In the genomic region with DNA sequence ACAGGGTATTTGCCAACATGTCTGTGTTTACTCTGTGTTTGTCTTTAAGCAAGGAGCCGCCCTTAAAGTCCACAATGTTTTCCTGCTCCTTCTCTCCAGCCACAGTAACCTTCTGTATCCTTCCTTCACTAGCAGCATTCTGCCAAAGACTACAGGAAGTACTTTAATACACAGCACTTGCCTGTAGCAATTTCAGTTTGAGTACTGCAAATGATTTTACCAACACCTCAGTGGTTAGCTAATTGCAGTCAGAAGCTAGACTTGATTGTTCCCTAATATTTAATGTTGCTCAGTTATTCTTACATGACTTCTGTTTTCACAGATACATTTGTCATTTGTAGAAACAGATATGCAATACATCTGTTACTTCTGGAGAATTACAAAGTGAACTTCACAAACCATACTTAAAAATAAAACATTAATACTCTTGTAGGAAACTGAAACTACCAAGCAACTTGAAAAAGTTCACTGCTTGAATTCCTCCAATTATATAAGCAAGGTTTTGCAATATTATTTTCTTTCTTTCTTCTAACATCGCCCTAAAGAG, we compare ENCODE assay signal across 8 cellular contexts.
A peak's percentile ranks its signal among the peaks of the same experiment; 100 is the strongest.
DNase-seq lines count a peak whose midpoint lies in the region; ATAC-seq, FAIRE-seq and TF ChIP-seq lines count a peak whose summit lies in the region.

No MANE protein-coding gene starts in this region.

- peak overlapping the region; percentile 0 to 62 (median 28) for H3K4me3 Mint-ChIP-seq in CD4-positive, CD25-positive, alpha-beta regulatory T cell
- H3K4me3 Mint-ChIP-seq in activated naive CD8-positive, alpha-beta T cell treated with anti-CD3 and anti-CD28 coated beads, Interleukin-2, amount 50 U/mL, for 24 hours: peak overlapping the region; percentile 6

- 11% methylated on average over 2 of the region's 2 CpGs for WGBS in liver

- TF ChIP-seq CTCF in HL-60 (IDR thresholded peaks at IDR 0.05; ENCODE audit: insufficient read depth, low read length) (no peak), liver (IDR thresholded peaks at IDR 0.05; ENCODE audit: low read depth, low read length, missing input control) (no peak)

- no peaks in the 10 kb centered on the region for H3K27me3 Mint-ChIP-seq in CD4-positive, CD25-positive, alpha-beta regulatory T cell
- no peaks in the 10 kb centered on the region for H3K27me3 Mint-ChIP-seq in activated naive CD8-positive, alpha-beta T cell treated with anti-CD3 and anti-CD28 coated beads, Interleukin-2, amount 50 U/mL, for 24 hours

- H3K36me3 ChIP-seq in CD4-positive, CD25-positive, alpha-beta regulatory T cell (ENCODE audit: control insufficient read depth, insufficient read depth, low read length): peaks cover 7% of the 10 kb centered on the region
- H3K36me3 ChIP-seq in liver (ENCODE audit: control insufficient read depth in 4 of 4, insufficient read depth in 3 of 4, low read depth in 1 of 4, low read length in 3 of 4): peaks cover 0 to 5% (median under 1%) of the 10 kb centered on the region in 4 donors

- DNase-seq in CD4-positive, CD25-positive, alpha-beta regulatory T cell: peak in 2 of 3 donors; percentile 12 to 56
- DNase-seq in HL-60 (ENCODE audit: low read depth in 1 of 2, low spot score in 1 of 2): peak in 1 of 2 experiments; percentile 27
- DNase-seq in activated naive CD8-positive, alpha-beta T cell treated with anti-CD3 and anti-CD28 coated beads, Interleukin-2, amount 50 U/mL, for 24 hours: no peak
- no peak for DNase-seq in HTR-8/SVneo (ENCODE audit: insufficient read length, low spot score)
- DNase-seq in NCI-H2171 (lab: John Stamatoyannopoulos, UW): no peak
- DNase-seq in UCSD-AML1 (lab: John Stamatoyannopoulos, UW; ENCODE audit: unreplicated experiment): no peak

- peak overlapping the region; percentile 64 to 76 (median 68) for H3K27ac Mint-ChIP-seq in CD4-positive, CD25-positive, alpha-beta regulatory T cell
- peak overlapping the region; percentile 40 for H3K27ac Mint-ChIP-seq in activated naive CD8-positive, alpha-beta T cell treated with anti-CD3 and anti-CD28 coated beads, Interleukin-2, amount 50 U/mL, for 24 hours

- peaks cover 37 to 53% (median 48%) of the 10 kb centered on the region in 4 donors for H3K4me1 Mint-ChIP-seq in CD4-positive, CD25-positive, alpha-beta regulatory T cell
- peaks cover 39% of the 10 kb centered on the region for H3K4me1 Mint-ChIP-seq in activated naive CD8-positive, alpha-beta T cell treated with anti-CD3 and anti-CD28 coated beads, Interleukin-2, amount 50 U/mL, for 24 hours

- H3K27ac ChIP-seq in CD4-positive, CD25-positive, alpha-beta regulatory T cell (ENCODE audit: insufficient read depth, low read length, poor library complexity, severe bottlenecking): peak overlapping the region; percentile 16
- 0 out of 2 replicates have a peak overlapping the region, but pooled peaks have one; percentile 3 for H3K27ac ChIP-seq in HL-60 (replicated peaks)
- peak overlapping the region; percentile 21 to 46 for H3K27ac ChIP-seq in liver (ENCODE audit: low read depth in 1 of 2, low read length in 2 of 2)

- H3K9me3 ChIP-seq in CD4-positive, CD25-positive, alpha-beta regulatory T cell (ENCODE audit: control insufficient read depth in 2 of 2, low read length in 2 of 2): peaks cover 0 to 7% of the 10 kb centered on the region in 2 experiments
- H3K9me3 ChIP-seq in liver (ENCODE audit: control insufficient read depth in 4 of 4, low read length in 3 of 4): peaks cover 0 to 4% (median 0%) of the 10 kb centered on the region in 4 donors

- peaks cover 0 to 6% (median 0%) of the 10 kb centered on the region in 7 donors for H3K9me3 Mint-ChIP-seq in CD4-positive, CD25-positive, alpha-beta regulatory T cell
- H3K9me3 Mint-ChIP-seq in activated naive CD8-positive, alpha-beta T cell treated with anti-CD3 and anti-CD28 coated beads, Interleukin-2, amount 50 U/mL, for 24 hours: no peaks in the 10 kb centered on the region

- peak in 1 of 2 donors; percentile 71 for ATAC-seq in CD4-positive, CD25-positive, alpha-beta regulatory T cell (ENCODE audit: low read depth in 2 of 2)
- ATAC-seq in GM19025 (IDR thresholded peaks at IDR 0.05; ENCODE audit: low read depth, unreplicated experiment): peak; percentile 57
- ATAC-seq in activated naive CD8-positive, alpha-beta T cell treated with anti-CD3 and anti-CD28 coated beads, Interleukin-2, amount 50 U/mL, for 24 hours: peak; percentile 43

- peak overlapping the region; percentile 74 for H3K4me3 ChIP-seq in CD4-positive, CD25-positive, alpha-beta regulatory T cell (ENCODE audit: low read depth, low read length)
- no peak overlapping the region for H3K4me3 ChIP-seq in HL-60 (replicated peaks; ENCODE audit: insufficient read depth, low read length)
- no peak overlapping the region for H3K4me3 ChIP-seq in liver (ENCODE audit: low read depth in 1 of 3, low read length in 3 of 3)

- no peak for FAIRE-seq in HTR-8/SVneo (lab: Jason Lieb, UNC)

- peak overlapping the region in 1 of 2 donors; percentile 18 for H3K9ac ChIP-seq in liver (ENCODE audit: low read depth in 1 of 2, low read length in 2 of 2)

- TF ChIP-seq RAD21 in liver (IDR thresholded peaks at IDR 0.05): no peak

- H3K27me3 ChIP-seq in CD4-positive, CD25-positive, alpha-beta regulatory T cell (ENCODE audit: control insufficient read depth, insufficient read depth, low read length): no peaks in the 10 kb centered on the region
- H3K27me3 ChIP-seq in HL-60 (ENCODE audit: insufficient read depth, poor library complexity, severe bottlenecking) (no peaks in the 10 kb centered on the region), liver (ENCODE audit: control insufficient read depth in 4 of 4, insufficient read depth in 4 of 4, low read length in 3 of 4) (no peaks in the 10 kb centered on the region)

- H3K4me1 ChIP-seq in CD4-positive, CD25-positive, alpha-beta regulatory T cell (ENCODE audit: control insufficient read depth, insufficient read depth, low read length, poor library complexity, severe bottlenecking): peaks cover 17% of the 10 kb centered on the region
- H3K4me1 ChIP-seq in liver (ENCODE audit: control insufficient read depth in 4 of 4, insufficient read depth in 4 of 4, low read length in 3 of 4): peaks cover 0 to 9% (median 8%) of the 10 kb centered on the region in 4 donors

- peaks cover 22% of the 10 kb centered on the region for H3K36me3 Mint-ChIP-seq in CD4-positive, CD25-positive, alpha-beta regulatory T cell
- H3K36me3 Mint-ChIP-seq in activated naive CD8-positive, alpha-beta T cell treated with anti-CD3 and anti-CD28 coated beads, Interleukin-2, amount 50 U/mL, for 24 hours (ENCODE audit: low read depth): peaks cover 13% of the 10 kb centered on the region

TF ChIP-seq in liver, 16 proteins besides CTCF, POLR2A, EP300 and RAD21:
- peak; percentile 23 for TF ChIP-seq NR2F2 (IDR thresholded peaks at IDR 0.05)
- TF ChIP-seq, protein P1, sequence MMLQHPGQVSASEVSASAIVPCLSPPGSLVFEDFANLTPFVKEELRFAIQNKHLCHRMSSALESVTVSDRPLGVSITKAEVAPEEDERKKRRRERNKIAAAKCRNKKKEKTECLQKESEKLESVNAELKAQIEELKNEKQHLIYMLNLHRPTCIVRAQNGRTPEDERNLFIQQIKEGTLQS (IDR thresholded peaks at IDR 0.05): no peak

Comparison
In these comparisons a context has a peak if more than half of its experiments do, and no peak if none do; other contexts are left out.
1. DNase-seq: peak in CD4-positive, CD25-positive, alpha-beta regulatory T cell (2 of 3); none in activated naive CD8-positive, alpha-beta T cell treated with anti-CD3 and anti-CD28 coated beads, Interleukin-2, amount 50 U/mL, for 24 hours (single experiment), HTR-8/SVneo (single experiment), NCI-H2171 (single experiment) and UCSD-AML1 (single experiment).
2. Peak in every context shown above with its lines, with median percentiles within 50 percentile points of each other: H3K27ac ChIP-seq.